In the genomic region with DNA sequence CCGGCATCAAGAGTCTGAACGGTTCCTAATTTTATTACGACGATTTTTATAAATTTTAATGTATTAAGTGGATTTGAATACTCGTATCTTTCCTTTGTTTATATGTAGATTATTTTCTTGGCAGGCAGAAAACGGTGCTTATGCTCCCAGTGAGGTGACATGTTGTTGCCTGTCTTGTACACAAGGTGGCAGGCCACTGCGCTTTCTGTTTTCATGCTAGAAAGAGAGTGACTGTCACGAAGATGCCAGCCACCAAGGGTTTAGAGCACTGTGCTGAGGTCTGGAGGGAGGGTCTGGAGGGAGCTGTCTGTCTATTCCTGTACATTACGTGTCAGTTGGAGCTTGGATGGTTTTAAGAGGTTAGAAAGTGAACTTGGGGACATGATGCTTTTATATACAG, we compare ENCODE assay signal across 8 cellular contexts.
DNase-seq lines count a peak whose midpoint lies in the region; ATAC-seq, FAIRE-seq and TF ChIP-seq lines count a peak whose summit lies in the region.

No MANE protein-coding gene starts in this region.

- ATAC-seq in GM19397 (IDR thresholded peaks at IDR 0.05; ENCODE audit: unreplicated experiment): peak; percentile 83
- ATAC-seq in omental fat pad (ENCODE audit: low FRiP score): no peak

- FAIRE-seq in D721Med (lab: Jason Lieb, UNC): peak; percentile 67

- TF ChIP-seq EP300 in Ishikawa (IDR thresholded peaks at IDR 0.05; ENCODE audit: borderline replicate concordance): no peak

- H3K4me1 Mint-ChIP-seq in T-helper 2 cell treated with Interferon-gamma antibody and Interleukin-4, amounts not matched to agents 5 μg/mL and 100 μg/mL, for 36 hours (ENCODE audit: low read depth): peaks cover 12% of the 10 kb centered on the region
- no peaks in the 10 kb centered on the region for H3K4me1 Mint-ChIP-seq in type B pancreatic cell (ENCODE audit: unreplicated experiment)

- DNase-seq in D721Med (ENCODE audit: insufficient read length, low spot score) (no peak), cardiac fibroblast (ENCODE audit: low read depth in 2 of 2) (peak in 1 of 2 donors; percentile 48), midbrain (lab: John Stamatoyannopoulos, UW) (peak; percentile 22), type B pancreatic cell (ENCODE audit: extremely low spot score, unreplicated experiment) (no peak), omental fat pad (ENCODE audit: low spot score) (no peak)
- peak; percentile 6 for DNase-seq in T-helper 2 cell treated with Interferon-gamma antibody and Interleukin-4, amounts not matched to agents 5 μg/mL and 100 μg/mL, for 36 hours (ENCODE audit: low spot score)

- H3K4me3 Mint-ChIP-seq in T-helper 2 cell treated with Interferon-gamma antibody and Interleukin-4, amounts not matched to agents 5 μg/mL and 100 μg/mL, for 36 hours: no peak overlapping the region
- H3K4me3 Mint-ChIP-seq in type B pancreatic cell: no peak overlapping the region

- no peak overlapping the region for H3K27ac Mint-ChIP-seq in T-helper 2 cell treated with Interferon-gamma antibody and Interleukin-4, amounts not matched to agents 5 μg/mL and 100 μg/mL, for 36 hours
- H3K27ac Mint-ChIP-seq in type B pancreatic cell: peak overlapping the region; percentile 25

- H3K9me3 Mint-ChIP-seq in T-helper 2 cell treated with Interferon-gamma antibody and Interleukin-4, amounts not matched to agents 5 μg/mL and 100 μg/mL, for 36 hours: no peaks in the 10 kb centered on the region
- peaks cover 8% of the 10 kb centered on the region for H3K9me3 Mint-ChIP-seq in type B pancreatic cell

- H3K36me3 Mint-ChIP-seq in T-helper 2 cell treated with Interferon-gamma antibody and Interleukin-4, amounts not matched to agents 5 μg/mL and 100 μg/mL, for 36 hours (ENCODE audit: low read depth): no peaks in the 10 kb centered on the region
- peaks cover 11% of the 10 kb centered on the region for H3K36me3 Mint-ChIP-seq in type B pancreatic cell

- H3K4me3 ChIP-seq in cardiac fibroblast (replicated peaks in 1 of 2; ENCODE audit: low read depth in 2 of 2, low read length in 2 of 2): no peak overlapping the region

- TF ChIP-seq CTCF in D721Med (IDR thresholded peaks at IDR 0.05; ENCODE audit: insufficient read depth, missing control alignments): peak; percentile 51
- peak; percentile 59 for TF ChIP-seq CTCF in cardiac fibroblast (IDR thresholded peaks at IDR 0.05; ENCODE audit: low read depth, low read length)
- peak; percentile 72 for TF ChIP-seq CTCF in type B pancreatic cell (conservative IDR thresholded peaks at IDR 0.05)
- TF ChIP-seq CTCF in omental fat pad (IDR thresholded peaks at IDR 0.05): no peak

- H3K27me3 Mint-ChIP-seq in T-helper 2 cell treated with Interferon-gamma antibody and Interleukin-4, amounts not matched to agents 5 μg/mL and 100 μg/mL, for 36 hours (ENCODE audit: low read depth): peaks cover 18% of the 10 kb centered on the region
- H3K27me3 Mint-ChIP-seq in type B pancreatic cell: no peaks in the 10 kb centered on the region

- TF ChIP-seq RAD21 in Ishikawa (IDR thresholded peaks at IDR 0.05; ENCODE audit: low read depth): peak; percentile 26; the same call in 1 of the 2 replicates

TF ChIP-seq in Ishikawa, 13 proteins besides CTCF, POLR2A, EP300 and RAD21:
- TF ChIP-seq, protein P1, sequence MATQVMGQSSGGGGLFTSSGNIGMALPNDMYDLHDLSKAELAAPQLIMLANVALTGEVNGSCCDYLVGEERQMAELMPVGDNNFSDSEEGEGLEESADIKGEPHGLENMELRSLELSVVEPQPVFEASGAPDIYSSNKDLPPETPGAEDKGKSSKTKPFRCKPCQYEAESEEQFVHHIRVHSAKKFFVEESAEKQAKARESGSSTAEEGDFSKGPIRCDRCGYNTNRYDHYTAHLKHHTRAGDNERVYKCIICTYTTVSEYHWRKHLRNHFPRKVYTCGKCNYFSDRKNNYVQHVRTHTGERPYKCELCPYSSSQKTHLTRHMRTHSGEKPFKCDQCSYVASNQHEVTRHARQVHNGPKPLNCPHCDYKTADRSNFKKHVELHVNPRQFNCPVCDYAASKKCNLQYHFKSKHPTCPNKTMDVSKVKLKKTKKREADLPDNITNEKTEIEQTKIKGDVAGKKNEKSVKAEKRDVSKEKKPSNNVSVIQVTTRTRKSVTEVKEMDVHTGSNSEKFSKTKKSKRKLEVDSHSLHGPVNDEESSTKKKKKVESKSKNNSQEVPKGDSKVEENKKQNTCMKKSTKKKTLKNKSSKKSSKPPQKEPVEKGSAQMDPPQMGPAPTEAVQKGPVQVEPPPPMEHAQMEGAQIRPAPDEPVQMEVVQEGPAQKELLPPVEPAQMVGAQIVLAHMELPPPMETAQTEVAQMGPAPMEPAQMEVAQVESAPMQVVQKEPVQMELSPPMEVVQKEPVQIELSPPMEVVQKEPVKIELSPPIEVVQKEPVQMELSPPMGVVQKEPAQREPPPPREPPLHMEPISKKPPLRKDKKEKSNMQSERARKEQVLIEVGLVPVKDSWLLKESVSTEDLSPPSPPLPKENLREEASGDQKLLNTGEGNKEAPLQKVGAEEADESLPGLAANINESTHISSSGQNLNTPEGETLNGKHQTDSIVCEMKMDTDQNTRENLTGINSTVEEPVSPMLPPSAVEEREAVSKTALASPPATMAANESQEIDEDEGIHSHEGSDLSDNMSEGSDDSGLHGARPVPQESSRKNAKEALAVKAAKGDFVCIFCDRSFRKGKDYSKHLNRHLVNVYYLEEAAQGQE (IDR thresholded peaks at IDR 0.05; ENCODE audit: low read depth): no peak
- TF ChIP-seq TCF12 (IDR thresholded peaks at IDR 0.05; ENCODE audit: low read depth): no peak
- no peak for TF ChIP-seq CEBPB (IDR thresholded peaks at IDR 0.05)
- TF ChIP-seq FOXM1 (IDR thresholded peaks at IDR 0.05; ENCODE audit: borderline replicate concordance, low read depth): no peak
- TF ChIP-seq, protein P2, sequence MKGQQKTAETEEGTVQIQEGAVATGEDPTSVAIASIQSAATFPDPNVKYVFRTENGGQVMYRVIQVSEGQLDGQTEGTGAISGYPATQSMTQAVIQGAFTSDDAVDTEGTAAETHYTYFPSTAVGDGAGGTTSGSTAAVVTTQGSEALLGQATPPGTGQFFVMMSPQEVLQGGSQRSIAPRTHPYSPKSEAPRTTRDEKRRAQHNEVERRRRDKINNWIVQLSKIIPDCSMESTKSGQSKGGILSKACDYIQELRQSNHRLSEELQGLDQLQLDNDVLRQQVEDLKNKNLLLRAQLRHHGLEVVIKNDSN (IDR thresholded peaks at IDR 0.05): no peak
- TF ChIP-seq TAF1 (IDR thresholded peaks at IDR 0.05; ENCODE audit: low read depth): no peak
- no peak for TF ChIP-seq TEAD4 (IDR thresholded peaks at IDR 0.05)
- TF ChIP-seq YY1 (IDR thresholded peaks at IDR 0.05; ENCODE audit: low read depth): no peak
- TF ChIP-seq EGR1 (IDR thresholded peaks at IDR 0.05): no peak
- TF ChIP-seq, protein P3, sequence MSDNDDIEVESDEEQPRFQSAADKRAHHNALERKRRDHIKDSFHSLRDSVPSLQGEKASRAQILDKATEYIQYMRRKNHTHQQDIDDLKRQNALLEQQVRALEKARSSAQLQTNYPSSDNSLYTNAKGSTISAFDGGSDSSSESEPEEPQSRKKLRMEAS (IDR thresholded peaks at IDR 0.05): no peak
- TF ChIP-seq CREB1 (IDR thresholded peaks at IDR 0.05; ENCODE audit: low read depth): no peak
- no peak for TF ChIP-seq ZBTB7A (IDR thresholded peaks at IDR 0.05; ENCODE audit: low read depth)
- no peak for TF ChIP-seq NFIC (IDR thresholded peaks at IDR 0.05)

Comparison
In these comparisons a context has a peak if more than half of its experiments do, and no peak if none do; other contexts are left out.
1. DNase-seq: peak in T-helper 2 cell treated with Interferon-gamma antibody and Interleukin-4, amounts not matched to agents 5 μg/mL and 100 μg/mL, for 36 hours (single experiment) and midbrain (single experiment); none in D721Med (single experiment), type B pancreatic cell (single experiment) and omental fat pad (single experiment).
2. CTCF ChIP-seq: peak in D721Med (single experiment), cardiac fibroblast (single experiment) and type B pancreatic cell (single experiment); none in omental fat pad (0 of 3).